Comparison of ENCODE assay signal across 1 cellular context in genomic region chr17:82345151-82345976, GRCh38.
TF ChIP-seq lines count a peak whose summit lies in the region.

No MANE protein-coding gene starts in this region.

TF ChIP-seq in K562, 482 proteins besides CTCF, POLR2A, EP300 and RAD21 (continued from another document and continues in another):
- TF ChIP-seq MITF (IDR thresholded peaks at IDR 0.05): peak; percentile 84
- TF ChIP-seq CSDE1 (IDR thresholded peaks at IDR 0.05): no peak
- TF ChIP-seq ZC3H4 (CRISPR knock-in tag; IDR thresholded peaks at IDR 0.05; ENCODE audit: borderline replicate concordance): no peak
- TF ChIP-seq MBD1 (CRISPR knock-in tag; IDR thresholded peaks at IDR 0.05): peak; percentile 44
- no peak for TF ChIP-seq RBM22 (IDR thresholded peaks at IDR 0.05; ENCODE audit: low read depth, low read length, poor library complexity, severe bottlenecking)
- peak; percentile 97 for TF ChIP-seq TAL1 (IDR thresholded peaks at IDR 0.05)
- TF ChIP-seq CBFA2T3 (IDR thresholded peaks at IDR 0.05): peak; percentile 99
- no peak for TF ChIP-seq ZNF12 (CRISPR knock-in tag; IDR thresholded peaks at IDR 0.05)
- peak; percentile 96 for TF ChIP-seq GATAD2A (IDR thresholded peaks at IDR 0.05)
- no peak; the same call in 1 of the 2 replicates for TF ChIP-seq MYBL2 (IDR thresholded peaks at IDR 0.05; ENCODE audit: low read depth)
- TF ChIP-seq MYBL2 (CRISPR knock-in tag; IDR thresholded peaks at IDR 0.05; ENCODE audit: borderline replicate concordance): no peak
- TF ChIP-seq HOMEZ (CRISPR knock-in tag; IDR thresholded peaks at IDR 0.05): peak; percentile 89
- TF ChIP-seq ETV1 (tag; conservative IDR thresholded peaks at IDR 0.05; ENCODE audit: low read depth): peak; percentile 56
- no peak for TF ChIP-seq STAT5B (CRISPR knock-in tag; IDR thresholded peaks at IDR 0.05)
- no peak for TF ChIP-seq CHD2 (IDR thresholded peaks at IDR 0.05; ENCODE audit: low read depth, low read length)
- peak; percentile 70 for TF ChIP-seq POLR2G (IDR thresholded peaks at IDR 0.05; ENCODE audit: low read depth, low read length)
- no peak for TF ChIP-seq HMGXB4 (CRISPR knock-in tag; IDR thresholded peaks at IDR 0.05)
- peak in 1 of 2 experiments; percentile 89; a peak in 2 of 4 replicates for TF ChIP-seq HDAC1 (IDR thresholded peaks at IDR 0.05)
- TF ChIP-seq ZFP91 (CRISPR knock-in tag; IDR thresholded peaks at IDR 0.05): no peak
- TF ChIP-seq FOXA1 (IDR thresholded peaks at IDR 0.05; ENCODE audit: borderline replicate concordance): no peak
- TF ChIP-seq ZNF253 (CRISPR knock-in tag; conservative IDR thresholded peaks at IDR 0.05): no peak
- 0 out of 2 replicates have a peak, but pooled peaks have one; percentile 39 for TF ChIP-seq THAP12 (CRISPR knock-in tag; IDR thresholded peaks at IDR 0.05)
- no peak for TF ChIP-seq HMG20B (CRISPR knock-in tag; IDR thresholded peaks at IDR 0.05)
- no peak for TF ChIP-seq RBM14 (IDR thresholded peaks at IDR 0.05; ENCODE audit: borderline replicate concordance, insufficient read depth, low read depth, low read length)
- peak; percentile 37; the same call in 1 of the 2 replicates for TF ChIP-seq ZNF24 (IDR thresholded peaks at IDR 0.05)
- peak; percentile 52; the same call in 1 of the 2 replicates for TF ChIP-seq ELF4 (CRISPR knock-in tag; IDR thresholded peaks at IDR 0.05)
- no peak for TF ChIP-seq ZNF174 (CRISPR knock-in tag; IDR thresholded peaks at IDR 0.05)
- TF ChIP-seq SMAD1 (IDR thresholded peaks at IDR 0.05; ENCODE audit: low read depth, low read length, partially characterized antibody): peak; percentile 50
- no peak for TF ChIP-seq STAG1 (CRISPR knock-in tag; IDR thresholded peaks at IDR 0.05; ENCODE audit: borderline replicate concordance)
- TF ChIP-seq E2F6 (IDR thresholded peaks at IDR 0.05; ENCODE audit: borderline replicate concordance in 1 of 2, extremely low read depth in 1 of 2, insufficient read depth in 1 of 2, insufficient read length in 1 of 2, low read depth in 1 of 2, low read length in 1 of 2, poor library complexity in 1 of 2, severe bottlenecking in 1 of 2): peak; percentile 84 to 92
- no peak for TF ChIP-seq THRAP3 (IDR thresholded peaks at IDR 0.05; ENCODE audit: borderline replicate concordance)
- TF ChIP-seq ZNF280B (CRISPR knock-in tag; IDR thresholded peaks at IDR 0.05): no peak
- no peak for TF ChIP-seq ZNF551 (CRISPR knock-in tag; IDR thresholded peaks at IDR 0.05)
- TF ChIP-seq RFX7 (CRISPR knock-in tag; IDR thresholded peaks at IDR 0.05): no peak
- TF ChIP-seq NCOA2 (IDR thresholded peaks at IDR 0.05; ENCODE audit: partially characterized antibody in 2 of 2): no peak
- peak; percentile 78 for TF ChIP-seq RBFOX2 (IDR thresholded peaks at IDR 0.05; ENCODE audit: low read depth, low read length)
- peak; percentile 98 for TF ChIP-seq CTBP1 (IDR thresholded peaks at IDR 0.05; ENCODE audit: borderline replicate concordance)
- TF ChIP-seq SREBF2 (CRISPR knock-in tag; IDR thresholded peaks at IDR 0.05): no peak
- peak; percentile 91 for TF ChIP-seq MTA1 (IDR thresholded peaks at IDR 0.05; ENCODE audit: borderline replicate concordance)
- TF ChIP-seq ATF3 (IDR thresholded peaks at IDR 0.05): peak; percentile 65; the same call in 1 of the 2 replicates
- TF ChIP-seq ATF3 (CRISPR knock-in tag; conservative IDR thresholded peaks at IDR 0.05): no peak
- TF ChIP-seq PHB2 (IDR thresholded peaks at IDR 0.05; ENCODE audit: low read depth): peak; percentile 89
- peak; percentile 89 for TF ChIP-seq TARDBP (IDR thresholded peaks at IDR 0.05)
- TF ChIP-seq NR1H2 (CRISPR knock-in tag; IDR thresholded peaks at IDR 0.05): no peak
- TF ChIP-seq POLR3G (IDR thresholded peaks at IDR 0.05; ENCODE audit: extremely low read depth, insufficient read length, insufficient replicate concordance): no peak
- TF ChIP-seq STAT6 (CRISPR knock-in tag; IDR thresholded peaks at IDR 0.05): peak; percentile 89
- peak; percentile 97; the same call in 1 of the 2 replicates for TF ChIP-seq GATAD2B (IDR thresholded peaks at IDR 0.05; ENCODE audit: borderline replicate concordance)
- no peak for TF ChIP-seq POLR2AphosphoS2 (IDR thresholded peaks at IDR 0.05; ENCODE audit: low read length)
- no peak for TF ChIP-seq ZNF408 (CRISPR knock-in tag; IDR thresholded peaks at IDR 0.05; ENCODE audit: low read depth)
